Comparison of ENCODE assay signal across 8 cellular contexts in the genomic region with DNA sequence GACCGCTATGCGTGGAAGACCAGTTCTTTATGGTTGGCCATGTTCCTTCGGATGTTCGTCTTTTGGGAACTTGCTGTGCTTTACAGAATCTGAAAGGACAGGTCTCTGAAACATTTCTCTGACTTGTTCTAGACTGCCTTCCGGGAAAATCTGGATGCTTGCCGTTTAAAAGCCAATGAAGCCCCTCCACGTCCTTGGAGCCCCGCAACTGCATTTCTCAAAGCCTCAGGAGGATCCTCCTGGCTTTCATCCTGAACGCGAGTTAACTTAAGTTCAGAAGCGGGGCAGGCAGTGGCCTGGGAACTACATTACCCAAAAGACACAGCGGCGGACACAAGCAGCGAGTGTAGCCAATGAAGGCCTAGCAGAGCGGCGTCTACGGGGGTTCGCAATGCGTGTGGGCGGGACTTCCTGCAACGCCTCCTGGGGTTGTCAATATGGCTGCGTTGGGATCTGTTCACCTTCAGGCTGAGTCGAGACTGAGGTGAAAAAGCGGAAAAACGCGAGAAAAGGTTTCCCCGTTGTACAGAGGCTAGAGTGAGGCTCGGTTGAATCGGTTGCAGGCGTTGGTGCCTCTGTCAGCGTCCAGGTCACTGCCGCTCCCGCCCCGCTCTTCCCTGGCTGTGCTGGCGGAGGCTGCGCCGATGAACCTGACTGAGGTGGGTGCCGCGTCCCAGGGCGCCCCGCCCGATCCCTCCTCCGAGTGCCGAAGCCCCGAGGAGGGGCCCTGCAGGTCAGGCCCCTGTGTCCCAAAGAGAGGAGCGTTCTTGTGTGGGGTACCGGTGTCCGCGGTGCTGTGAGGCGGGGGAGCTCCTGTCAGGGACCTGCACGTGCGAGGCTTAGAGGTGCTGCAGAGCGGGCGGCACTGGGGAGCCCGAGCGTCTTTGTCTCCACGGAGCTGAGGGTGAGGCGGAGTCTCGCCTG. TPM values are rescaled to one million over a fixed set of nuclear protein-coding genes. Genes with fewer than 3 reads are reported as not detected.
DNase-seq lines count a peak whose midpoint lies in the region; ATAC-seq and TF ChIP-seq lines count a peak whose summit lies in the region.

A gene (plus strand): TSS at position 414 of the 924 bp plus-strand sequence. CDS start 2,455 bp downstream, outside the sequence.

- peaks cover 16% of the 10 kb centered on the region for H3K4me1 Mint-ChIP-seq in T-helper 1 cell treated with Interleukin-12 subunit alpha and Interleukin-12 subunit beta and Interleukin-4 antibody, amounts not matched to agents 30 μg/mL and 1 μg/mL, for 36 hours (ENCODE audit: low read depth)

- WGBS in prostate gland = 2% methylated on average over 59 of the region's 59 CpGs

- H3K27ac Mint-ChIP-seq in T-helper 1 cell treated with Interleukin-12 subunit alpha and Interleukin-12 subunit beta and Interleukin-4 antibody, amounts not matched to agents 30 μg/mL and 1 μg/mL, for 36 hours = peak within 1 kb of the TSS; percentile 72

- no peaks in the 10 kb centered on the region for H3K27me3 ChIP-seq in prostate gland (replicated peaks; ENCODE audit: insufficient read depth)

- peaks cover 19% of the 10 kb centered on the region for H3K9me3 Mint-ChIP-seq in T-helper 1 cell treated with Interleukin-12 subunit alpha and Interleukin-12 subunit beta and Interleukin-4 antibody, amounts not matched to agents 30 μg/mL and 1 μg/mL, for 36 hours

- DNase-seq in NCI-H1694 treated with DMSO at 0.1 percent for 48 hours (lab: John Stamatoyannopoulos, UW) (peak; percentile 84), amygdala (lab: John Stamatoyannopoulos, UW) (peak; percentile 18 to 97 (median 89)), left ventricle myocardium superior (peak; percentile 95), prostate gland (ENCODE audit: low spot score) (peak; percentile 95), ureter (ENCODE audit: low spot score) (peak; percentile 93)

- intact Hi-C loops in left ventricle myocardium superior (cut with micrococcal nuclease) = no loop called here
- intact Hi-C loops in prostate gland (cut with DNase I) = no loop called here

- H3K27ac ChIP-seq in prostate gland = peak within 1 kb of the TSS; percentile 59 to 67

- no peaks in the 10 kb centered on the region for H3K4me1 ChIP-seq in prostate gland (replicated peaks)

- ATAC-seq in GM18498 (IDR thresholded peaks at IDR 0.05; ENCODE audit: unreplicated experiment) = peak; percentile 98
- ATAC-seq in HG02885 (IDR thresholded peaks at IDR 0.05; ENCODE audit: poor library complexity, unreplicated experiment) = peak; percentile 100
- peak; percentile 100 for ATAC-seq in left ventricle myocardium superior

- peaks cover 26% of the 10 kb centered on the region for H3K36me3 Mint-ChIP-seq in T-helper 1 cell treated with Interleukin-12 subunit alpha and Interleukin-12 subunit beta and Interleukin-4 antibody, amounts not matched to agents 30 μg/mL and 1 μg/mL, for 36 hours (ENCODE audit: low read depth)

- no peaks in the 10 kb centered on the region for H3K27me3 Mint-ChIP-seq in T-helper 1 cell treated with Interleukin-12 subunit alpha and Interleukin-12 subunit beta and Interleukin-4 antibody, amounts not matched to agents 30 μg/mL and 1 μg/mL, for 36 hours (ENCODE audit: low read depth)

- no peaks in the 10 kb centered on the region for H3K36me3 ChIP-seq in prostate gland

- TF ChIP-seq CTCF in prostate gland (IDR thresholded peaks at IDR 0.05) = no peak

- H3K9me3 ChIP-seq in prostate gland = no peaks in the 10 kb centered on the region

- H3K4me3 Mint-ChIP-seq in T-helper 1 cell treated with Interleukin-12 subunit alpha and Interleukin-12 subunit beta and Interleukin-4 antibody, amounts not matched to agents 30 μg/mL and 1 μg/mL, for 36 hours = peak within 1 kb of the TSS; percentile 86

- TF ChIP-seq POLR2A in prostate gland (IDR thresholded peaks at IDR 0.05) = peak; percentile 24

- peak within 1 kb of the TSS; percentile 56 to 62 for H3K4me3 ChIP-seq in prostate gland

RNA-seq across cellular contexts. Expression of the gene that starts here (rescaled TPM):
- total RNA-seq in left ventricle myocardium superior (8.8 TPM), prostate gland (10 to 100 TPM; 10.8 to 14.5 TPM), ureter (20.3 TPM)

Comparison
In these comparisons a context has a peak if more than half of its experiments do, and no peak if none do; other contexts are left out.
1. Peak in every context shown above with its lines: DNase-seq, ATAC-seq, H3K4me3 ChIP-seq and H3K27ac ChIP-seq.